Comparison of ENCODE assay signal across 12 cellular contexts in genomic region chr16:69839798-69840409, GRCh38.
DNase-seq lines count a peak whose midpoint lies in the region; ATAC-seq and TF ChIP-seq lines count a peak whose summit lies in the region.
"Had no signal": no experiment of that assay in that cellular context is flagged by ENCODE, and none has a peak within 500 bp of the region (broad histone marks: within the 10 kb centered on the region; RNA-seq: fewer than 3 reads in every experiment).

No MANE protein-coding gene starts in this region.

- H3K4me3 ChIP-seq in muscle layer of duodenum (ENCODE audit: low read depth in 1 of 2, low read length in 2 of 2) (no peak overlapping the region), upper lobe of left lung (no peak overlapping the region), vagina (no peak overlapping the region)
- H3K4me3 ChIP-seq: GM12878 had no signal

- no TSS peak for BruUV-seq in Calu3 (replicated peaks; lab: Mats Ljungman, UMichigan)

- H3K9me3 ChIP-seq in muscle layer of duodenum (ENCODE audit: control insufficient read depth in 1 of 2, low read length in 2 of 2) (no peaks in the 10 kb centered on the region), upper lobe of left lung (no peaks in the 10 kb centered on the region), vagina (no peaks in the 10 kb centered on the region)

- H3K9me3 Mint-ChIP-seq in Calu3 (ENCODE audit: low read depth, unreplicated experiment) = no peaks in the 10 kb centered on the region
- H3K9me3 Mint-ChIP-seq: activated T-cell treated with anti-CD3 and anti-CD28 coated beads, Interleukin-2, amount 50 U/mL, for 72 hours; memory B cell had no signal

- 51 to 73% methylated on average over 6 to 10 of the region's 10 CpGs for WGBS in upper lobe of left lung, 2 donors

- H3K36me3 ChIP-seq in muscle layer of duodenum (ENCODE audit: control insufficient read depth in 1 of 2, insufficient read depth in 2 of 2, low read length in 2 of 2) (peaks cover 4 to 9% of the 10 kb centered on the region in 2 donors), upper lobe of left lung (peaks cover 0 to 26% (median 10%) of the 10 kb centered on the region in 4 donors), vagina (peaks cover 0 to 11% of the 10 kb centered on the region in 2 donors)

- no peaks in the 10 kb centered on the region for H3K36me3 Mint-ChIP-seq in Calu3 (ENCODE audit: insufficient read depth, unreplicated experiment)

- H3K4me1 Mint-ChIP-seq in Calu3 (ENCODE audit: low read depth, unreplicated experiment) = no peaks in the 10 kb centered on the region
- H3K4me1 Mint-ChIP-seq: memory B cell had no signal

- no peak overlapping the region for H3K4me3 Mint-ChIP-seq in Calu3 (ENCODE audit: low read depth, unreplicated experiment)
- H3K4me3 Mint-ChIP-seq: activated T-cell treated with anti-CD3 and anti-CD28 coated beads, Interleukin-2, amount 50 U/mL, for 72 hours; memory B cell had no signal

- CTCF ChIA-PET in Calu3 (lab: Charles Lee) = no interaction called here

- H3K27me3 ChIP-seq in muscle layer of duodenum (ENCODE audit: low read depth, low read length) (no peaks in the 10 kb centered on the region), upper lobe of left lung (no peaks in the 10 kb centered on the region), vagina (no peaks in the 10 kb centered on the region)
- H3K27me3 ChIP-seq: foreskin keratinocyte had no signal

- ATAC-seq in upper lobe of left lung (ENCODE audit: low FRiP score in 2 of 2) = peak in 1 of 2 donors; percentile 23
- ATAC-seq: activated T-cell treated with anti-CD3 and anti-CD28 coated beads, Interleukin-2, amount 50 U/mL, for 72 hours; foreskin keratinocyte; GM12878 had no signal

- TF ChIP-seq EP300 in upper lobe of left lung (IDR thresholded peaks at IDR 0.05) = no peak

- DNase-seq in amygdala (lab: John Stamatoyannopoulos, UW) (peak in 52 of 56 donors; percentile 6 to 85 (median 58)), globus pallidus (ENCODE audit: low spot score) (peak; percentile 92), upper lobe of left lung (peak; percentile 41 to 65), Calu3 (no peak), NCI-H1436 (lab: John Stamatoyannopoulos, UW) (no peak), vagina (ENCODE audit: extremely low spot score in 2 of 2) (no peak)
- DNase-seq: activated T-cell treated with anti-CD3 and anti-CD28 coated beads, Interleukin-2, amount 50 U/mL, for 72 hours; foreskin keratinocyte; Kasumi-1 had no signal

- peaks cover 0 to 12% of the 10 kb centered on the region in 2 donors for H3K4me1 ChIP-seq in muscle layer of duodenum (ENCODE audit: control insufficient read depth in 1 of 2, insufficient read depth in 2 of 2, low read length in 2 of 2)
- H3K4me1 ChIP-seq in upper lobe of left lung = peaks cover 16 to 27% (median 24%) of the 10 kb centered on the region in 4 donors
- peaks cover 20% of the 10 kb centered on the region for H3K4me1 ChIP-seq in vagina
- H3K4me1 ChIP-seq: foreskin keratinocyte had no signal

- intact Hi-C loops in Calu3 (cut with micrococcal nuclease; ENCODE audit: unreplicated experiment) (no loop called here), vagina (cut with DNase I) (no loop called here)

- TF ChIP-seq POLR2A in upper lobe of left lung (IDR thresholded peaks at IDR 0.05) = no peak
- TF ChIP-seq POLR2A in vagina (IDR thresholded peaks at IDR 0.05) = no peak

- H3K27ac Mint-ChIP-seq in Calu3 (ENCODE audit: unreplicated experiment) = no peak overlapping the region
- H3K27ac Mint-ChIP-seq: activated T-cell treated with anti-CD3 and anti-CD28 coated beads, Interleukin-2, amount 50 U/mL, for 72 hours; memory B cell had no signal

- H3K27ac ChIP-seq in muscle layer of duodenum (ENCODE audit: low read length) = peak overlapping the region; percentile 56
- peak overlapping the region in 3 of 4 donors; percentile 15 to 60 (median 40) for H3K27ac ChIP-seq in upper lobe of left lung
- H3K27ac ChIP-seq in vagina = no peak overlapping the region
- H3K27ac ChIP-seq: foreskin keratinocyte had no signal

- TF ChIP-seq CTCF in upper lobe of left lung (IDR thresholded peaks at IDR 0.05) (no peak), Calu3 (IDR thresholded peaks at IDR 0.05; ENCODE audit: unreplicated experiment) (no peak), vagina (IDR thresholded peaks at IDR 0.05) (no peak)

- H3K27me3 Mint-ChIP-seq in Calu3 (ENCODE audit: unreplicated experiment) = no peaks in the 10 kb centered on the region
- H3K27me3 Mint-ChIP-seq: memory B cell had no signal

Comparison
In these comparisons a context has a peak if more than half of its experiments do, and no peak if none do; other contexts are left out.
1. DNase-seq: peak in amygdala (52 of 56), globus pallidus (single experiment) and upper lobe of left lung (2 of 2); none in Calu3 (single experiment), NCI-H1436 (single experiment) and vagina (0 of 2).